1 cellular context compared by ENCODE assay signal in the genomic region with DNA sequence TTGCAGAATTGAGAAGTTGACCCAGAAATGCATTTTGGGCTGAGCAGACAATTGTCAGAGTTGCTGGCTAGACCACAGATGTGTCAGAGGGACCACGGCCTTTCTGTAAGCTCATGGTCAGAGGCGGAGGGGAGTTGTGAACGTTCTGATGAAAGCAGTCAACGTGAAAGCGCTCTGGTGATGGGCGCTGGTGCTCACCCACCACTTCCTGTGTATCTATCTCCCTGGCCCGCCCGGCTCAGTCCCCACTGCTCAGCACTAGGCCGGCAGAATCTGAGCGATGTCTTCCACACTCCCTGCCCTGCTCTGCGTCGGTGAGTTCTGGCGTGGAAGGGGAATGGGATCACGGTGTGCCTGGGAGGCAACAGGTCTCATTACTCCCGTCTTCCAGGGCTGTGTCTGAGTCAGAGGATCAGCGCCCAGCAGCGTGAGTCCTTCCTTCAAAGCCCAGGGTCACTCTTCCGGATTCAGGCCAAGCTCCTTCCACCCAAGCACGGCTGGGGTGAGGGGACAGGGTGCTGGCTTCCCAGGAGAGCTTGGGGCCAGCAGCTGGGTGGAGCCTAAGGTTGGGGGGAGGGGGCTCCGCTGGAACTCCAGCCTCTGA.
TF ChIP-seq lines count a peak whose summit lies in the region.

A gene with protein sequence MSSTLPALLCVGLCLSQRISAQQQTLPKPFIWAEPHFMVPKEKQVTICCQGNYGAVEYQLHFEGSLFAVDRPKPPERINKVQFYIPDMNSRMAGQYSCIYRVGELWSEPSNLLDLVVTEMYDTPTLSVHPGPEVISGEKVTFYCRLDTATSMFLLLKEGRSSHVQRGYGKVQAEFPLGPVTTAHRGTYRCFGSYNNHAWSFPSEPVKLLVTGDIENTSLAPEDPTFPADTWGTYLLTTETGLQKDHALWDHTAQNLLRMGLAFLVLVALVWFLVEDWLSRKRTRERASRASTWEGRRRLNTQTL (plus strand): TSS at position 241 of the 604 bp plus-strand sequence. CDS start 40 bp downstream, at position 281.

TF ChIP-seq in K562, 482 proteins besides CTCF, POLR2A, EP300 and RAD21 (continued from another document and continues in another):
- TF ChIP-seq NFE2L1 (tag; IDR thresholded peaks at IDR 0.05; ENCODE audit: borderline replicate concordance, low read depth) (no peak), U2AF2 (optimal IDR thresholded peaks at IDR 0.05; ENCODE audit: low read depth, low read length) (no peak), PHF8 (IDR thresholded peaks at IDR 0.05; ENCODE audit: borderline replicate concordance, low read length) (peak; percentile 68; the same call in 1 of the 2 replicates), SUPT5H (IDR thresholded peaks at IDR 0.05) (peak; percentile 53), NONO (IDR thresholded peaks at IDR 0.05; ENCODE audit: low read depth in 2 of 2, low read length in 1 of 2) (no peak), BRD9 (IDR thresholded peaks at IDR 0.05; ENCODE audit: low read depth, partially characterized antibody) (no peak), ZNF444 (CRISPR knock-in tag; IDR thresholded peaks at IDR 0.05) (no peak), POLR3G (IDR thresholded peaks at IDR 0.05; ENCODE audit: extremely low read depth, insufficient read length, insufficient replicate concordance) (no peak), MEF2D (tag; conservative IDR thresholded peaks at IDR 0.05; ENCODE audit: low read depth) (no peak), MAFG (tag; conservative IDR thresholded peaks at IDR 0.05) (no peak), ASH1L (IDR thresholded peaks at IDR 0.05; ENCODE audit: borderline replicate concordance, low read depth, partially characterized antibody) (no peak), ETV6 (IDR thresholded peaks at IDR 0.05; ENCODE audit: borderline replicate concordance in 1 of 2, low read depth in 2 of 2, low read length in 1 of 2) (no peak), ETV6 (CRISPR knock-in tag; IDR thresholded peaks at IDR 0.05; ENCODE audit: borderline replicate concordance) (no peak), DMBX1 (CRISPR knock-in tag; IDR thresholded peaks at IDR 0.05; ENCODE audit: borderline replicate concordance) (peak; percentile 59; the same call in 1 of the 2 replicates), ZNF143 (CRISPR knock-in tag; IDR thresholded peaks at IDR 0.05) (no peak), HOXB6 (CRISPR knock-in tag; IDR thresholded peaks at IDR 0.05; ENCODE audit: borderline replicate concordance) (no peak), NCOA4 (IDR thresholded peaks at IDR 0.05; ENCODE audit: partially characterized antibody) (no peak), TAF1 (IDR thresholded peaks at IDR 0.05; ENCODE audit: control insufficient read depth, extremely low read depth, insufficient read depth, low read length, severe bottlenecking) (no peak), CREB1 (IDR thresholded peaks at IDR 0.05) (no peak), CREB1 (CRISPR knock-in tag; IDR thresholded peaks at IDR 0.05) (no peak), ZNF717 (CRISPR knock-in tag; IDR thresholded peaks at IDR 0.05) (no peak), PURB (CRISPR knock-in tag; IDR thresholded peaks at IDR 0.05; ENCODE audit: low read depth) (no peak), RFX1 (IDR thresholded peaks at IDR 0.05) (no peak), ZKSCAN8 (CRISPR knock-in tag; IDR thresholded peaks at IDR 0.05) (no peak), POLR3A (IDR thresholded peaks at IDR 0.05; ENCODE audit: borderline replicate concordance, extremely low read depth, insufficient read depth, insufficient read length) (no peak), KLF6 (CRISPR knock-in tag; IDR thresholded peaks at IDR 0.05; ENCODE audit: borderline replicate concordance) (no peak), SRSF7 (optimal IDR thresholded peaks at IDR 0.05; ENCODE audit: low read depth, low read length) (no peak), CREM (IDR thresholded peaks at IDR 0.05; ENCODE audit: low read depth) (no peak), MAZ (CRISPR knock-in tag; conservative IDR thresholded peaks at IDR 0.05 in 1 of 2, IDR thresholded peaks at IDR 0.05 in 1 of 2) (0 out of 4 replicates have a peak, but pooled peaks of 1 of the 2 experiments have one; percentile 33), COPS2 (conservative IDR thresholded peaks at IDR 0.05) (no peak), NR4A1 (CRISPR knock-in tag; IDR thresholded peaks at IDR 0.05) (no peak), NR4A1 (tag; IDR thresholded peaks at IDR 0.05) (no peak), MYNN (IDR thresholded peaks at IDR 0.05) (no peak), MYNN (CRISPR knock-in tag; IDR thresholded peaks at IDR 0.05) (no peak), ZNF445 (CRISPR knock-in tag; IDR thresholded peaks at IDR 0.05; ENCODE audit: low read depth) (no peak), IRF2 (CRISPR knock-in tag; IDR thresholded peaks at IDR 0.05) (no peak), SNRNP70 (optimal IDR thresholded peaks at IDR 0.05; ENCODE audit: low read depth, low read length) (no peak), JUNB (CRISPR knock-in tag; conservative IDR thresholded peaks at IDR 0.05) (no peak), SPI1 (IDR thresholded peaks at IDR 0.05; ENCODE audit: borderline replicate concordance, low read depth, low read length) (peak; percentile 7; the same call in 1 of the 2 replicates), FOXK2 (conservative IDR thresholded peaks at IDR 0.05 in 1 of 2, IDR thresholded peaks at IDR 0.05 in 1 of 2; ENCODE audit: low read depth in 2 of 2) (peak in 1 of 2 experiments; percentile 59; a peak in 1 of 4 replicates), TRIM28 (IDR thresholded peaks at IDR 0.05) (no peak), ZNF24 (IDR thresholded peaks at IDR 0.05) (no peak), STAG1 (CRISPR knock-in tag; IDR thresholded peaks at IDR 0.05; ENCODE audit: borderline replicate concordance) (no peak), POU5F1 (IDR thresholded peaks at IDR 0.05; ENCODE audit: borderline replicate concordance, low read depth, low read length, partially characterized antibody) (no peak), ZNF174 (CRISPR knock-in tag; IDR thresholded peaks at IDR 0.05) (no peak), SETDB1 (IDR thresholded peaks at IDR 0.05; ENCODE audit: low read length) (no peak), KLF13 (tag; IDR thresholded peaks at IDR 0.05; ENCODE audit: borderline replicate concordance, low read depth) (0 out of 2 replicates have a peak, but pooled peaks have one; percentile 14)
- TF ChIP-seq, protein P1, sequence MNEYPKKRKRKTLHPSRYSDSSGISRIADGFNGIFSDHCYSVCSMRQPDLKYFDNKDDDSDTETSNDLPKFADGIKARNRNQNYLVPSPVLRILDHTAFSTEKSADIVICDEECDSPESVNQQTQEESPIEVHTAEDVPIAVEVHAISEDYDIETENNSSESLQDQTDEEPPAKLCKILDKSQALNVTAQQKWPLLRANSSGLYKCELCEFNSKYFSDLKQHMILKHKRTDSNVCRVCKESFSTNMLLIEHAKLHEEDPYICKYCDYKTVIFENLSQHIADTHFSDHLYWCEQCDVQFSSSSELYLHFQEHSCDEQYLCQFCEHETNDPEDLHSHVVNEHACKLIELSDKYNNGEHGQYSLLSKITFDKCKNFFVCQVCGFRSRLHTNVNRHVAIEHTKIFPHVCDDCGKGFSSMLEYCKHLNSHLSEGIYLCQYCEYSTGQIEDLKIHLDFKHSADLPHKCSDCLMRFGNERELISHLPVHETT (CRISPR knock-in tag; conservative IDR thresholded peaks at IDR 0.05 in 1 of 2, IDR thresholded peaks at IDR 0.05 in 1 of 2) = peak in 1 of 2 experiments; percentile 58; a peak in 1 of 4 replicates
- TF ChIP-seq, protein P2, sequence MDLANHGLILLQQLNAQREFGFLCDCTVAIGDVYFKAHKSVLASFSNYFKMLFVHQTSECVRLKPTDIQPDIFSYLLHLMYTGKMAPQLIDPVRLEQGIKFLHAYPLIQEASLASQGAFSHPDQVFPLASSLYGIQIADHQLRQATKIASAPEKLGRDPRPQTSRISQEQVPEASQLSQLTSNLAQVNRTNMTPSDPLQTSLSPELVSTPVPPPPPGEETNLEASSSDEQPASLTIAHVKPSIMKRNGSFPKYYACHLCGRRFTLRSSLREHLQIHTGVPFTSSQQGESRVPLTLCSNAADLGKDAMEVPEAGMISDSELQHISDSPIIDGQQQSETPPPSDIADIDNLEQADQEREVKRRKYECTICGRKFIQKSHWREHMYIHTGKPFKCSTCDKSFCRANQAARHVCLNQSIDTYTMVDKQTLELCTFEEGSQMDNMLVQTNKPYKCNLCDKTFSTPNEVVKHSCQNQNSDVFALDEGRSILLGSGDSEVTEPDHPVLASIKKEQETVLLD (IDR thresholded peaks at IDR 0.05) = peak; percentile 39; the same call in 1 of the 2 replicates
- TF ChIP-seq, protein P3, sequence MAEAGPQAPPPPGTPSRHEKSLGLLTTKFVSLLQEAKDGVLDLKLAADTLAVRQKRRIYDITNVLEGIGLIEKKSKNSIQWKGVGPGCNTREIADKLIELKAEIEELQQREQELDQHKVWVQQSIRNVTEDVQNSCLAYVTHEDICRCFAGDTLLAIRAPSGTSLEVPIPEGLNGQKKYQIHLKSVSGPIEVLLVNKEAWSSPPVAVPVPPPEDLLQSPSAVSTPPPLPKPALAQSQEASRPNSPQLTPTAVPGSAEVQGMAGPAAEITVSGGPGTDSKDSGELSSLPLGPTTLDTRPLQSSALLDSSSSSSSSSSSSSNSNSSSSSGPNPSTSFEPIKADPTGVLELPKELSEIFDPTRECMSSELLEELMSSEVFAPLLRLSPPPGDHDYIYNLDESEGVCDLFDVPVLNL (CRISPR knock-in tag; IDR thresholded peaks at IDR 0.05; ENCODE audit: low read depth) = no peak
- TF ChIP-seq, protein P4, sequence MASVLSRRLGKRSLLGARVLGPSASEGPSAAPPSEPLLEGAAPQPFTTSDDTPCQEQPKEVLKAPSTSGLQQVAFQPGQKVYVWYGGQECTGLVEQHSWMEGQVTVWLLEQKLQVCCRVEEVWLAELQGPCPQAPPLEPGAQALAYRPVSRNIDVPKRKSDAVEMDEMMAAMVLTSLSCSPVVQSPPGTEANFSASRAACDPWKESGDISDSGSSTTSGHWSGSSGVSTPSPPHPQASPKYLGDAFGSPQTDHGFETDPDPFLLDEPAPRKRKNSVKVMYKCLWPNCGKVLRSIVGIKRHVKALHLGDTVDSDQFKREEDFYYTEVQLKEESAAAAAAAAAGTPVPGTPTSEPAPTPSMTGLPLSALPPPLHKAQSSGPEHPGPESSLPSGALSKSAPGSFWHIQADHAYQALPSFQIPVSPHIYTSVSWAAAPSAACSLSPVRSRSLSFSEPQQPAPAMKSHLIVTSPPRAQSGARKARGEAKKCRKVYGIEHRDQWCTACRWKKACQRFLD (CRISPR knock-in tag; IDR thresholded peaks at IDR 0.05) = peak; percentile 70; the same call in 1 of the 2 replicates
- TF ChIP-seq, protein P5, sequence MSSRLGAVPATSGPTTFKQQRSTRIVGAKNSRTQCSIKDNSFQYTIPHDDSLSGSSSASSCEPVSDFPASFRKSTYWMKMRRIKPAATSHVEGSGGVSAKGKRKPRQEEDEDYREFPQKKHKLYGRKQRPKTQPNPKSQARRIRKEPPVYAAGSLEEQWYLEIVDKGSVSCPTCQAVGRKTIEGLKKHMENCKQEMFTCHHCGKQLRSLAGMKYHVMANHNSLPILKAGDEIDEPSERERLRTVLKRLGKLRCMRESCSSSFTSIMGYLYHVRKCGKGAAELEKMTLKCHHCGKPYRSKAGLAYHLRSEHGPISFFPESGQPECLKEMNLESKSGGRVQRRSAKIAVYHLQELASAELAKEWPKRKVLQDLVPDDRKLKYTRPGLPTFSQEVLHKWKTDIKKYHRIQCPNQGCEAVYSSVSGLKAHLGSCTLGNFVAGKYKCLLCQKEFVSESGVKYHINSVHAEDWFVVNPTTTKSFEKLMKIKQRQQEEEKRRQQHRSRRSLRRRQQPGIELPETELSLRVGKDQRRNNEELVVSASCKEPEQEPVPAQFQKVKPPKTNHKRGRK (tag; IDR thresholded peaks at IDR 0.05) = no peak
- TF ChIP-seq, protein P6, sequence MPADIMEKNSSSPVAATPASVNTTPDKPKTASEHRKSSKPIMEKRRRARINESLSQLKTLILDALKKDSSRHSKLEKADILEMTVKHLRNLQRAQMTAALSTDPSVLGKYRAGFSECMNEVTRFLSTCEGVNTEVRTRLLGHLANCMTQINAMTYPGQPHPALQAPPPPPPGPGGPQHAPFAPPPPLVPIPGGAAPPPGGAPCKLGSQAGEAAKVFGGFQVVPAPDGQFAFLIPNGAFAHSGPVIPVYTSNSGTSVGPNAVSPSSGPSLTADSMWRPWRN (IDR thresholded peaks at IDR 0.05; ENCODE audit: low read depth) = no peak
- TF ChIP-seq, protein P7, sequence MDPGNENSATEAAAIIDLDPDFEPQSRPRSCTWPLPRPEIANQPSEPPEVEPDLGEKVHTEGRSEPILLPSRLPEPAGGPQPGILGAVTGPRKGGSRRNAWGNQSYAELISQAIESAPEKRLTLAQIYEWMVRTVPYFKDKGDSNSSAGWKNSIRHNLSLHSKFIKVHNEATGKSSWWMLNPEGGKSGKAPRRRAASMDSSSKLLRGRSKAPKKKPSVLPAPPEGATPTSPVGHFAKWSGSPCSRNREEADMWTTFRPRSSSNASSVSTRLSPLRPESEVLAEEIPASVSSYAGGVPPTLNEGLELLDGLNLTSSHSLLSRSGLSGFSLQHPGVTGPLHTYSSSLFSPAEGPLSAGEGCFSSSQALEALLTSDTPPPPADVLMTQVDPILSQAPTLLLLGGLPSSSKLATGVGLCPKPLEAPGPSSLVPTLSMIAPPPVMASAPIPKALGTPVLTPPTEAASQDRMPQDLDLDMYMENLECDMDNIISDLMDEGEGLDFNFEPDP (CRISPR knock-in tag; IDR thresholded peaks at IDR 0.05) = no peak
- TF ChIP-seq, protein P8, sequence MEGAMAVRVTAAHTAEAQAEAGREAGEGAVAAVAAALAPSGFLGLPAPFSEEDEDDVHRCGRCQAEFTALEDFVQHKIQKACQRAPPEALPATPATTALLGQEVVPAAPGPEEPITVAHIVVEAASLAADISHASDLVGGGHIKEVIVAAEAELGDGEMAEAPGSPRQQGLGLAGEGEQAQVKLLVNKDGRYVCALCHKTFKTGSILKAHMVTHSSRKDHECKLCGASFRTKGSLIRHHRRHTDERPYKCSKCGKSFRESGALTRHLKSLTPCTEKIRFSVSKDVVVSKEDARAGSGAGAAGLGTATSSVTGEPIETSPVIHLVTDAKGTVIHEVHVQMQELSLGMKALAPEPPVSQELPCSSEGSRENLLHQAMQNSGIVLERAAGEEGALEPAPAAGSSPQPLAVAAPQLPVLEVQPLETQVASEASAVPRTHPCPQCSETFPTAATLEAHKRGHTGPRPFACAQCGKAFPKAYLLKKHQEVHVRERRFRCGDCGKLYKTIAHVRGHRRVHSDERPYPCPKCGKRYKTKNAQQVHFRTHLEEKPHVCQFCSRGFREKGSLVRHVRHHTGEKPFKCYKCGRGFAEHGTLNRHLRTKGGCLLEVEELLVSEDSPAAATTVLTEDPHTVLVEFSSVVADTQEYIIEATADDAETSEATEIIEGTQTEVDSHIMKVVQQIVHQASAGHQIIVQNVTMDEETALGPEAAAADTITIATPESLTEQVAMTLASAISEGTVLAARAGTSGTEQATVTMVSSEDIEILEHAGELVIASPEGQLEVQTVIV (CRISPR knock-in tag; IDR thresholded peaks at IDR 0.05; ENCODE audit: borderline replicate concordance) = no peak
- TF ChIP-seq, protein P9, sequence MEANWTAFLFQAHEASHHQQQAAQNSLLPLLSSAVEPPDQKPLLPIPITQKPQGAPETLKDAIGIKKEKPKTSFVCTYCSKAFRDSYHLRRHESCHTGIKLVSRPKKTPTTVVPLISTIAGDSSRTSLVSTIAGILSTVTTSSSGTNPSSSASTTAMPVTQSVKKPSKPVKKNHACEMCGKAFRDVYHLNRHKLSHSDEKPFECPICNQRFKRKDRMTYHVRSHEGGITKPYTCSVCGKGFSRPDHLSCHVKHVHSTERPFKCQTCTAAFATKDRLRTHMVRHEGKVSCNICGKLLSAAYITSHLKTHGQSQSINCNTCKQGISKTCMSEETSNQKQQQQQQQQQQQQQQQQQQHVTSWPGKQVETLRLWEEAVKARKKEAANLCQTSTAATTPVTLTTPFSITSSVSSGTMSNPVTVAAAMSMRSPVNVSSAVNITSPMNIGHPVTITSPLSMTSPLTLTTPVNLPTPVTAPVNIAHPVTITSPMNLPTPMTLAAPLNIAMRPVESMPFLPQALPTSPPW (CRISPR knock-in tag; IDR thresholded peaks at IDR 0.05) = peak; percentile 4; the same call in 1 of the 2 replicates
